In the genomic region with DNA sequence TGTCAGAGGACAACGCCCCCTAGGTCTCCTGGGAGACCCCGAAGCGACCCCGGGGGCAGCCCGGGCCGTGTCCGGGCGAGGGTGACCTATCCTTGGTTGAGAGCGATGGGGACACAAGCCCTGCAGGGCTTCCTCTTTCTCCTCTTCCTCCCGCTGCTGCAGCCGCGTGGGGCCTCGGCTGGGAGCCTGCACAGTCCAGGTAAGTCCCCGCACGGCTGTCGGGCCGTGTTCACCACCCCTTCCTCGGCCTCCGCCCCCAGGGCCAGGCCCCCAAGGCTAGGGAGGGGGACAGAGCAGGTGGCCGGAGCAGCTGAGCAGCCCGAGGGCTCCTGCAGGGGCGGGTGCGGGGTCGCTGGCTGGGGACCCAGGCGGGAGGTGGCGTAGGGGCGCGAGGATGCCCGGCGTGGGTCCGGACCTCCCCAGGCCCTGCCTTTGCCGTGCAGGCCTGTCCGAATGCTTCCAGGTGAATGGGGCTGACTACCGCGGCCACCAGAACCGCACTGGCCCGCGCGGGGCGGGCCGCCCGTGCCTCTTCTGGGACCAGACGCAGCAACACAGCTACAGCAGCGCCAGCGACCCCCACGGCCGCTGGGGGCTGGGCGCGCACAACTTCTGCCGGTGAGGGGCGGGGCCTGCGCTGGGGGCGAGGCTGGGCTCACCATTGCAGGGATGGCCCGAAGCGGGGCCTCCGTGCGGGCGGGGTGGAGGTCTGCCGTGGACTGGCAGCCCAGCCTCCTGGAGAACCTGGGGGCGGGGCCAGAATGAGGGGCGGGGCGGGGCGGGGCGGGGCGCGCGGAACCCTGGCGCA, we compare ENCODE assay signal across 9 cellular contexts. TPM values are rescaled to one million over a fixed set of nuclear protein-coding genes. Genes with fewer than 3 reads are reported as not detected.
DNase-seq lines count a peak whose midpoint lies in the region; ATAC-seq, FAIRE-seq and TF ChIP-seq lines count a peak whose summit lies in the region.
"Had no signal": no experiment of that assay in that cellular context is flagged by ENCODE, and none has a peak within 500 bp of the region (broad histone marks: within the 10 kb centered on the region; RNA-seq: fewer than 3 reads in every experiment).

No MANE protein-coding gene starts in this region.

- peak overlapping the region; percentile 1 for H2AFZ ChIP-seq in SU-DHL-6 (ENCODE audit: low read depth, low read length, severe bottlenecking)

- no peaks in the 10 kb centered on the region for H3K9me2 ChIP-seq in SU-DHL-6 (replicated peaks; ENCODE audit: insufficient read depth, low read length)

- no peaks in the 10 kb centered on the region for H3K27me3 ChIP-seq in SU-DHL-6 (ENCODE audit: low read length)

- H3K36me3 ChIP-seq in SU-DHL-6 (ENCODE audit: low read length), result no peaks in the 10 kb centered on the region

- TF ChIP-seq CTCF in SU-DHL-6 (IDR thresholded peaks at IDR 0.05; ENCODE audit: insufficient read depth, low read length, poor library complexity, severe bottlenecking), result no peak

- H3F3A ChIP-seq in SU-DHL-6 (ENCODE audit: insufficient read depth), result peaks cover 41% of the 10 kb centered on the region

- no peak for ATAC-seq in HG03571 (IDR thresholded peaks at IDR 0.05; ENCODE audit: unreplicated experiment)

- DNase-seq in NCI-H1092 (lab: John Stamatoyannopoulos, UW), result peak; percentile 19
- no peak for DNase-seq in NCI-H1092 treated with DMSO at 0.1 percent for 48 hours (lab: John Stamatoyannopoulos, UW)
- DNase-seq in NCI-H1105 (lab: John Stamatoyannopoulos, UW), result peak; percentile 66
- DNase-seq in astrocyte of the hippocampus (ENCODE audit: low read depth, low spot score), result peak; percentile 45
- peak; percentile 88 for DNase-seq in mesenteric fat pad (ENCODE audit: low spot score)
- DNase-seq in urothelium cell line (ENCODE audit: low spot score), result peak; percentile 95

- peak; percentile 52 for FAIRE-seq in urothelium cell line (lab: Jason Lieb, UNC)
- FAIRE-seq: A204.1 had no signal

- peak overlapping the region; percentile 67 for H3K4me3 ChIP-seq in SU-DHL-6 (ENCODE audit: insufficient read depth, low read length, poor library complexity, severe bottlenecking)

- peak overlapping the region; percentile 72 for H3K9ac ChIP-seq in SU-DHL-6 (ENCODE audit: low read length)

- peak overlapping the region; percentile 77 for H3K4me2 ChIP-seq in SU-DHL-6 (ENCODE audit: low read depth, low read length, poor library complexity, severe bottlenecking)

- peaks cover 2% of the 10 kb centered on the region for H3K79me2 ChIP-seq in SU-DHL-6 (ENCODE audit: insufficient read depth, low read length)

- no peaks in the 10 kb centered on the region for H3K9me3 ChIP-seq in SU-DHL-6 (ENCODE audit: insufficient read depth, low read length)

- no peaks in the 10 kb centered on the region for H4K20me1 ChIP-seq in SU-DHL-6 (ENCODE audit: low read depth, low read length)

- H3K27ac ChIP-seq in SU-DHL-6 (ENCODE audit: low read depth, low read length), result peak overlapping the region; percentile 94

RNA-seq across cellular contexts. Expression of a gene that starts 0.5 kb away (rescaled TPM):
- total RNA-seq in mesenteric fat pad, result not detected

RNA-seq across cellular contexts. Expression of a gene that starts 4.5 kb away (rescaled TPM):
- 4.5 TPM for total RNA-seq in mesenteric fat pad

RNA-seq across cellular contexts. Expression of a gene that starts 15.6 kb away (rescaled TPM):
- total RNA-seq in mesenteric fat pad, result 0.58 TPM

RNA-seq across cellular contexts. Expression of a gene that starts 48.1 kb away (rescaled TPM):
- not detected for total RNA-seq in mesenteric fat pad

RNA-seq across cellular contexts. Expression of a gene that starts 52.9 kb away (rescaled TPM):
- 32.0 TPM for total RNA-seq in mesenteric fat pad
